9 cellular contexts compared by ENCODE assay signal in genomic region chr4:153471691-153472080, GRCh38. TPM values are rescaled to one million over a fixed set of nuclear protein-coding genes. Genes with fewer than 3 reads are reported as not detected.
DNase-seq lines count a peak whose midpoint lies in the region; ATAC-seq and TF ChIP-seq lines count a peak whose summit lies in the region.
"Had no signal": no experiment of that assay in that cellular context is flagged by ENCODE, and none has a peak within 500 bp of the region (broad histone marks: within the 10 kb centered on the region; RNA-seq: fewer than 3 reads in every experiment).

No MANE protein-coding gene starts in this region.

- H3K4me1 Mint-ChIP-seq in activated naive CD4-positive, alpha-beta T cell treated with anti-CD3 and anti-CD28 coated beads for 36 hours (ENCODE audit: low read depth), result peaks cover 70% of the 10 kb centered on the region

- H3K4me3 ChIP-seq in gastroesophageal sphincter, result no peak overlapping the region

- H3K36me3 Mint-ChIP-seq in activated naive CD4-positive, alpha-beta T cell treated with anti-CD3 and anti-CD28 coated beads for 36 hours (ENCODE audit: low read depth), result peaks cover 61% of the 10 kb centered on the region

- DNase-seq in activated CD4-positive, CD25-positive, alpha-beta regulatory T cell (lab: John Stamatoyannopoulos, UW), result peak; percentile 1 to 24 (median 8)
- DNase-seq in activated CD4-positive, CD25-positive, alpha-beta regulatory T cell treated with anti-CD3 and anti-CD28 coated beads, Interleukin-2, amount 50 U/mL, for 72 hours, result no peak
- peak; percentile 85 for DNase-seq in activated naive CD4-positive, alpha-beta T cell treated with anti-CD3 and anti-CD28 coated beads for 36 hours
- peak; percentile 38 for DNase-seq in stimulated activated naive CD8-positive, alpha-beta T cell treated with anti-CD3 and anti-CD28 coated beads, Interleukin-15, Interleukin-2, amounts not matched to agents 100 U/mL and 50 U/mL, for 24 hours
- DNase-seq in hepatic stellate cell (ENCODE audit: low spot score), result no peak

- H3K27me3 ChIP-seq in gastroesophageal sphincter, result no peaks in the 10 kb centered on the region

- 77% methylated on average over 4 of the region's 5 CpGs; no CpG with 5 or more reads in 1 of the 2 donors for WGBS in gastroesophageal sphincter (ENCODE audit: low coverage in 1 of 2), 2 donors

- peak overlapping the region; percentile 96 for H3K27ac Mint-ChIP-seq in activated naive CD4-positive, alpha-beta T cell treated with anti-CD3 and anti-CD28 coated beads for 36 hours

- CTCF ChIA-PET in activated naive CD4-positive, alpha-beta T cell treated with anti-CD3 and anti-CD28 coated beads for 36 hours (lab: Charles Lee), result interaction anchor here (0.7 to 1.1 kb wide), 2 partner anchors 39 to 106 kb away, joined by 3 read pairs; no protein-coding TSS in a partner anchor

- no peak for TF ChIP-seq POLR2A in gastroesophageal sphincter (IDR thresholded peaks at IDR 0.05)

- peaks cover 0 to 16% of the 10 kb centered on the region in 2 donors for H3K36me3 ChIP-seq in gastroesophageal sphincter

- TF ChIP-seq EP300 in gastroesophageal sphincter (IDR thresholded peaks at IDR 0.05), result no peak

- peaks cover 0 to 55% (median 5%) of the 10 kb centered on the region in 3 donors for H3K4me1 ChIP-seq in gastroesophageal sphincter

- peak overlapping the region in 1 of 4 donors; percentile 14 for H3K27ac ChIP-seq in gastroesophageal sphincter

- H3K9me3 ChIP-seq in gastroesophageal sphincter, result no peaks in the 10 kb centered on the region

- ATAC-seq in HG03520 (IDR thresholded peaks at IDR 0.05; ENCODE audit: unreplicated experiment), result peak; percentile 32
- peak; percentile 15 for ATAC-seq in stimulated activated naive CD8-positive, alpha-beta T cell treated with anti-CD3 and anti-CD28 coated beads, Interleukin-15, Interleukin-2, amounts not matched to agents 100 U/mL and 50 U/mL, for 24 hours
- ATAC-seq in gastroesophageal sphincter, result no peak
- ATAC-seq in GM21526 (IDR thresholded peaks at IDR 0.05; ENCODE audit: low FRiP score, unreplicated experiment), result no peak
- ATAC-seq: Panc1 had no signal

- intact Hi-C loops in activated naive CD4-positive, alpha-beta T cell treated with anti-CD3 and anti-CD28 coated beads for 36 hours (cut with micrococcal nuclease), result loop anchor here (1.0 to 2.0 kb wide), 4 partner anchors 17 to 357 kb away; no protein-coding TSS in a partner anchor

- H3K9me3 Mint-ChIP-seq in activated naive CD4-positive, alpha-beta T cell treated with anti-CD3 and anti-CD28 coated beads for 36 hours, result no peaks in the 10 kb centered on the region

- peak overlapping the region; percentile 95 for H3K4me3 Mint-ChIP-seq in activated naive CD4-positive, alpha-beta T cell treated with anti-CD3 and anti-CD28 coated beads for 36 hours

- TF ChIP-seq CTCF in gastroesophageal sphincter (IDR thresholded peaks at IDR 0.05), result no peak

- no peaks in the 10 kb centered on the region for H3K27me3 Mint-ChIP-seq in activated naive CD4-positive, alpha-beta T cell treated with anti-CD3 and anti-CD28 coated beads for 36 hours (ENCODE audit: low read depth)

RNA-seq across cellular contexts. Expression of gene TMEM131L, which starts 5.5 kb away (rescaled TPM):
- total RNA-seq in activated naive CD4-positive, alpha-beta T cell treated with anti-CD3 and anti-CD28 coated beads for 36 hours, result 10 to 100 TPM; 37.6 to 41.6 TPM
- total RNA-seq in gastroesophageal sphincter, result 10 to 100 TPM; 14.2 to 24.0 (median 18.4) TPM

Comparison
In these comparisons a context has a peak if more than half of its experiments do, and no peak if none do; other contexts are left out.
1. DNase-seq: peak in activated CD4-positive, CD25-positive, alpha-beta regulatory T cell (4 of 4), activated naive CD4-positive, alpha-beta T cell treated with anti-CD3 and anti-CD28 coated beads for 36 hours (single experiment) and stimulated activated naive CD8-positive, alpha-beta T cell treated with anti-CD3 and anti-CD28 coated beads, Interleukin-15, Interleukin-2, amounts not matched to agents 100 U/mL and 50 U/mL, for 24 hours (single experiment); none in activated CD4-positive, CD25-positive, alpha-beta regulatory T cell treated with anti-CD3 and anti-CD28 coated beads, Interleukin-2, amount 50 U/mL, for 72 hours (single experiment) and hepatic stellate cell (single experiment).
2. ATAC-seq: peak in HG03520 (single experiment) and stimulated activated naive CD8-positive, alpha-beta T cell treated with anti-CD3 and anti-CD28 coated beads, Interleukin-15, Interleukin-2, amounts not matched to agents 100 U/mL and 50 U/mL, for 24 hours (single experiment); none in gastroesophageal sphincter (single experiment) and GM21526 (single experiment).